ENCODE assay signal across 8 cellular contexts in genomic region chr3:48034000-48034516, GRCh38. TPM values are rescaled to one million over a fixed set of nuclear protein-coding genes. Genes with fewer than 3 reads are reported as not detected.
DNase-seq lines count a peak whose midpoint lies in the region; ATAC-seq lines count a peak whose summit lies in the region.

No MANE protein-coding gene starts in this region.

- ATAC-seq in left ventricle myocardium superior (peak; percentile 79), HG03039 (IDR thresholded peaks at IDR 0.05; ENCODE audit: unreplicated experiment) (no peak), HG02981 (IDR thresholded peaks at IDR 0.05; ENCODE audit: unreplicated experiment) (no peak)
- peak; percentile 55 for ATAC-seq in stimulated activated naive CD8-positive, alpha-beta T cell treated with anti-CD3 and anti-CD28 coated beads, Interleukin-15, Interleukin-2, amounts not matched to agents 100 U/mL and 50 U/mL, for 24 hours

- H3K27ac ChIP-seq in HUES48 (ENCODE audit: low read depth, low read length), result peak overlapping the region; percentile 83

- H3K27me3 Mint-ChIP-seq in activated naive CD8-positive, alpha-beta T cell treated with anti-CD3 and anti-CD28 coated beads for 36 hours, result no peaks in the 10 kb centered on the region

- H3K4me1 Mint-ChIP-seq in activated naive CD8-positive, alpha-beta T cell treated with anti-CD3 and anti-CD28 coated beads for 36 hours, result peaks cover 26% of the 10 kb centered on the region

- H3K9ac ChIP-seq in HUES48 (ENCODE audit: low read depth, low read length), result peak overlapping the region; percentile 25; the same call in 1 of the 2 replicates

- no peak overlapping the region for H3K4me3 Mint-ChIP-seq in activated naive CD8-positive, alpha-beta T cell treated with anti-CD3 and anti-CD28 coated beads for 36 hours

- DNase-seq in activated naive CD8-positive, alpha-beta T cell treated with anti-CD3 and anti-CD28 coated beads for 36 hours, result no peak
- DNase-seq in left ventricle myocardium superior (no peak), NCI-H1417 treated with DMSO at 0.1 percent for 48 hours (lab: John Stamatoyannopoulos, UW) (no peak)
- DNase-seq in stimulated activated naive CD8-positive, alpha-beta T cell treated with anti-CD3 and anti-CD28 coated beads, Interleukin-15, Interleukin-2, amounts not matched to agents 100 U/mL and 50 U/mL, for 24 hours, result no peak
- no peak for DNase-seq in stimulated activated CD4-positive, alpha-beta T cell treated with anti-CD3 and anti-CD28 coated beads, Interleukin-4, amount 100 ng/mL, for 4 hours

- H3K36me3 ChIP-seq in HUES48 (ENCODE audit: control insufficient read depth, insufficient read depth, low read length), result no peaks in the 10 kb centered on the region

- H3K4me1 ChIP-seq in HUES48 (ENCODE audit: control insufficient read depth, insufficient read depth, low read length), result peaks cover 10% of the 10 kb centered on the region

- intact Hi-C loops in left ventricle myocardium superior (cut with micrococcal nuclease), result no loop called here

- no peak overlapping the region for H3K4me3 ChIP-seq in HUES48 (ENCODE audit: low read depth, low read length)

- no peaks in the 10 kb centered on the region for H3K27me3 ChIP-seq in HUES48 (ENCODE audit: control insufficient read depth, insufficient read depth, low read length)

- no peaks in the 10 kb centered on the region for H3K9me3 Mint-ChIP-seq in activated naive CD8-positive, alpha-beta T cell treated with anti-CD3 and anti-CD28 coated beads for 36 hours

- peak overlapping the region; percentile 14 for H3K27ac Mint-ChIP-seq in activated naive CD8-positive, alpha-beta T cell treated with anti-CD3 and anti-CD28 coated beads for 36 hours

- H3K9me3 ChIP-seq in HUES48 (ENCODE audit: control insufficient read depth, insufficient read depth, low read length), result no peaks in the 10 kb centered on the region

- H3K36me3 Mint-ChIP-seq in activated naive CD8-positive, alpha-beta T cell treated with anti-CD3 and anti-CD28 coated beads for 36 hours, result peaks cover 6% of the 10 kb centered on the region

RNA-seq across cellular contexts. Expression of gene MAP4, which starts 17.8 kb away (rescaled TPM):
- 10 to 100 TPM; 95.2 to 96.7 TPM for total RNA-seq in activated naive CD8-positive, alpha-beta T cell treated with anti-CD3 and anti-CD28 coated beads for 36 hours
- total RNA-seq in left ventricle myocardium superior, result 680 TPM

Comparison
In these comparisons a context has a peak if more than half of its experiments do, and no peak if none do; other contexts are left out.
1. ATAC-seq: peak in left ventricle myocardium superior (single experiment) and stimulated activated naive CD8-positive, alpha-beta T cell treated with anti-CD3 and anti-CD28 coated beads, Interleukin-15, Interleukin-2, amounts not matched to agents 100 U/mL and 50 U/mL, for 24 hours (single experiment); none in HG03039 (single experiment) and HG02981 (single experiment).